Comparison of ENCODE assay signal across 1 cellular context in genomic region chr2:15593327-15593705, GRCh38.
TF ChIP-seq lines count a peak whose summit lies in the region.

No MANE protein-coding gene starts in this region.

TF ChIP-seq in SK-N-SH, 30 proteins besides CTCF, POLR2A, EP300 and RAD21 (continued from another document):
- TF ChIP-seq IRF3 (IDR thresholded peaks at IDR 0.05; ENCODE audit: low read depth, low read length), result no peak
